16 cellular contexts compared by ENCODE assay signal in genomic region chr20:15045246-15045645, GRCh38.
DNase-seq lines count a peak whose midpoint lies in the region; ATAC-seq and TF ChIP-seq lines count a peak whose summit lies in the region.
"Had no signal": no experiment of that assay in that cellular context is flagged by ENCODE, and none has a peak within 500 bp of the region (broad histone marks: within the 10 kb centered on the region; RNA-seq: fewer than 3 reads in every experiment).

No MANE protein-coding gene starts in this region.

- intact Hi-C loops in MCF 10A (cut with micrococcal nuclease): no loop called here
- intact Hi-C loops in left cardiac atrium (cut with DNase I): no loop called here
- intact Hi-C loops in prostate gland (cut with DNase I): no loop called here

- H3K4me1 Mint-ChIP-seq in MCF 10A (ENCODE audit: insufficient read depth, unreplicated experiment): peaks cover 37% of the 10 kb centered on the region
- H3K4me1 Mint-ChIP-seq in naive thymus-derived CD8-positive, alpha-beta T cell: no peaks in the 10 kb centered on the region
- H3K4me1 Mint-ChIP-seq: activated CD4-positive, alpha-beta memory T cell treated with anti-CD3 and anti-CD28 coated beads, Interleukin-2, amount 10 ng/mL, durations not matched to agents 7 days and 5 days had no signal

- H3K27me3 Mint-ChIP-seq in MCF 10A (ENCODE audit: insufficient read depth, unreplicated experiment): no peaks in the 10 kb centered on the region
- H3K27me3 Mint-ChIP-seq in naive thymus-derived CD8-positive, alpha-beta T cell: no peaks in the 10 kb centered on the region
- H3K27me3 Mint-ChIP-seq: activated CD4-positive, alpha-beta memory T cell treated with anti-CD3 and anti-CD28 coated beads, Interleukin-2, amount 10 ng/mL, durations not matched to agents 7 days and 5 days had no signal

- H3K4me3 ChIP-seq in AG10803 (ENCODE audit: low read length): no peak overlapping the region
- no peak overlapping the region for H3K4me3 ChIP-seq in prostate gland
- H3K4me3 ChIP-seq: coronary artery had no signal

- no peaks in the 10 kb centered on the region for H3K4me1 ChIP-seq in prostate gland (replicated peaks)

- H3K36me3 Mint-ChIP-seq in MCF 10A (ENCODE audit: insufficient read depth, unreplicated experiment): peaks cover 5% of the 10 kb centered on the region
- no peaks in the 10 kb centered on the region for H3K36me3 Mint-ChIP-seq in naive thymus-derived CD8-positive, alpha-beta T cell

- H3K27ac Mint-ChIP-seq in MCF 10A (ENCODE audit: low read depth, unreplicated experiment): peak overlapping the region; percentile 92
- no peak overlapping the region for H3K27ac Mint-ChIP-seq in naive thymus-derived CD8-positive, alpha-beta T cell
- H3K27ac Mint-ChIP-seq: activated CD4-positive, alpha-beta memory T cell treated with anti-CD3 and anti-CD28 coated beads, Interleukin-2, amount 10 ng/mL, durations not matched to agents 7 days and 5 days had no signal

- H3K9me3 Mint-ChIP-seq in MCF 10A (ENCODE audit: unreplicated experiment): peaks cover 8% of the 10 kb centered on the region
- peaks cover 0 to 19% (median 3%) of the 10 kb centered on the region in 9 donors for H3K9me3 Mint-ChIP-seq in naive thymus-derived CD8-positive, alpha-beta T cell
- H3K9me3 Mint-ChIP-seq: neural crest cell had no signal

- TF ChIP-seq CTCF in AG10803 (conservative IDR thresholded peaks at IDR 0.05; ENCODE audit: low read length): no peak
- no peak for TF ChIP-seq CTCF in MCF 10A (IDR thresholded peaks at IDR 0.05; ENCODE audit: unreplicated experiment)
- TF ChIP-seq CTCF in prostate gland (IDR thresholded peaks at IDR 0.05): no peak

- POLR2A ChIA-PET in MCF 10A (lab: Yijun Ruan, JAX): interaction anchor here (0.6 to 9.0 kb wide), 29 partner anchors 9 to 770 kb away, joined by 3 to 231 read pairs (median 4); partner anchors contain the start of gene FLRT3
- POLR2A ChIA-PET in naive thymus-derived CD8-positive, alpha-beta T cell (lab: Charles Lee): interaction anchor here (0.7 kb wide), 1 partner anchor 321 kb away, joined by 5 read pairs; no protein-coding TSS in a partner anchor

- DNase-seq in AG10803 (ENCODE audit: low read depth) (peak; percentile 60), MCF 10A (ENCODE audit: unreplicated experiment) (peak; percentile 89), left cardiac atrium (peak; percentile 58), prostate gland (ENCODE audit: low spot score) (peak; percentile 66), iPS-NIHi11 (ENCODE audit: low spot score) (no peak)
- no peak for DNase-seq in naive thymus-derived CD8-positive, alpha-beta T cell
- no peak for DNase-seq in activated T-cell treated with anti-CD3 and anti-CD28 coated beads, Interleukin-2, amount 50 U/mL, for 1 hour
- DNase-seq: activated CD4-positive, alpha-beta memory T cell treated with anti-CD3 and anti-CD28 coated beads, Interleukin-2, amount 10 ng/mL, durations not matched to agents 7 days and 5 days; amniotic stem cell; NCI-H82; small intestine had no signal

- no TSS peak for BruUV-seq in MCF 10A (replicated peaks; lab: Mats Ljungman, UMichigan)

- TF ChIP-seq POLR2A in prostate gland (IDR thresholded peaks at IDR 0.05): no peak

- 32% methylated on average over 4 of the region's 4 CpGs for WGBS in prostate gland

- H3K27ac ChIP-seq in prostate gland: no peak overlapping the region
- H3K27ac ChIP-seq: coronary artery had no signal

- peak overlapping the region; percentile 49 for H3K4me3 Mint-ChIP-seq in MCF 10A (ENCODE audit: unreplicated experiment)
- no peak overlapping the region for H3K4me3 Mint-ChIP-seq in naive thymus-derived CD8-positive, alpha-beta T cell
- H3K4me3 Mint-ChIP-seq: activated CD4-positive, alpha-beta memory T cell treated with anti-CD3 and anti-CD28 coated beads, Interleukin-2, amount 10 ng/mL, durations not matched to agents 7 days and 5 days; neural crest cell had no signal

- CTCF ChIA-PET in MCF 10A (lab: Yijun Ruan, JAX): interaction anchor here (0.5 to 5.7 kb wide), 9 partner anchors 16 to 1482 kb away, joined by 3 to 40 read pairs (median 3); partner anchors contain the start of gene FLRT3

- no peaks in the 10 kb centered on the region for H3K9me3 ChIP-seq in prostate gland

- peak; percentile 81 to 96 for ATAC-seq in left cardiac atrium
- ATAC-seq in GM21528 (IDR thresholded peaks at IDR 0.05; ENCODE audit: low FRiP score, unreplicated experiment): no peak
- ATAC-seq in naive thymus-derived CD8-positive, alpha-beta T cell: no peak
- ATAC-seq: HCT116, Panc1 had no signal

- no peaks in the 10 kb centered on the region for H3K36me3 ChIP-seq in prostate gland

- no peaks in the 10 kb centered on the region for H3K27me3 ChIP-seq in prostate gland (replicated peaks; ENCODE audit: insufficient read depth)

Comparison
In these comparisons a context has a peak if more than half of its experiments do, and no peak if none do; other contexts are left out.
1. DNase-seq: peak in AG10803 (single experiment), MCF 10A (single experiment), left cardiac atrium (single experiment) and prostate gland (single experiment); none in naive thymus-derived CD8-positive, alpha-beta T cell (0 of 10), activated T-cell treated with anti-CD3 and anti-CD28 coated beads, Interleukin-2, amount 50 U/mL, for 1 hour (single experiment) and iPS-NIHi11 (single experiment).
2. ATAC-seq: peak in left cardiac atrium (2 of 2); none in GM21528 (single experiment) and naive thymus-derived CD8-positive, alpha-beta T cell (0 of 2).